Comparison of ENCODE assay signal across 8 cellular contexts in genomic region chrX:51495708-51496488, GRCh38. TPM values are rescaled to one million over a fixed set of nuclear protein-coding genes. Genes with fewer than 3 reads are reported as not detected.
A peak's percentile ranks its signal among the peaks of the same experiment; 100 is the strongest.
DNase-seq lines count a peak whose midpoint lies in the region; ATAC-seq, FAIRE-seq and TF ChIP-seq lines count a peak whose summit lies in the region.
"Not testable (repeated sequence)": the region's sequence is repeated elsewhere in the genome, so short reads cannot be mapped to it uniquely, and the experiment has no call there.

No MANE protein-coding gene starts in this region.

- not testable (repeated sequence) for H3K9me3 Mint-ChIP-seq in activated CD4-positive, alpha-beta T cell treated with anti-CD3 and anti-CD28 coated beads, Interleukin-2, amount 10 ng/mL, durations not matched to agents 24 days and 14 days; naive B cell

- peak overlapping the region; percentile 59; the same call in 1 of the 2 replicates for H3K9ac ChIP-seq in MM.1S (ENCODE audit: low read length)

- ATAC-seq in GM19455 (IDR thresholded peaks at IDR 0.05; ENCODE audit: unreplicated experiment) (peak; percentile 30), naive B cell (ENCODE audit: low read depth in 2 of 2) (peak in 1 of 2 donors; percentile 18)

- peak overlapping the region; percentile 78 for H3K27ac Mint-ChIP-seq in activated CD4-positive, alpha-beta T cell treated with anti-CD3 and anti-CD28 coated beads, Interleukin-2, amount 10 ng/mL, durations not matched to agents 24 days and 14 days
- peak overlapping the region in 1 of 6 donors; percentile 88 for H3K27ac Mint-ChIP-seq in naive B cell

- H3K4me3 Mint-ChIP-seq in activated CD4-positive, alpha-beta T cell treated with anti-CD3 and anti-CD28 coated beads, Interleukin-2, amount 10 ng/mL, durations not matched to agents 24 days and 14 days = peak overlapping the region; percentile 90
- peak overlapping the region; percentile 54 to 93 (median 87) for H3K4me3 Mint-ChIP-seq in naive B cell

- not testable (repeated sequence) for H2AFZ ChIP-seq in MM.1S (ENCODE audit: low read length)

- FAIRE-seq in bronchial epithelial cell (lab: Jason Lieb, UNC) = peak; percentile 96

- CTCF ChIA-PET in BJ (lab: Yijun Ruan, JAX) = interaction anchor here (1.2 kb wide), 1 partner anchor 10 kb away, joined by 3 read pairs; no protein-coding TSS in a partner anchor

- not testable (repeated sequence) for H3K9me3 ChIP-seq in MM.1S (replicated peaks; ENCODE audit: insufficient read depth, low read length); cardiac muscle cell (ENCODE audit: low read depth)

- H3K4me3 ChIP-seq in BJ (ENCODE audit: low read depth, low read length) = peak overlapping the region; percentile 55
- H3K4me3 ChIP-seq in MM.1S (ENCODE audit: low read length) = peak overlapping the region; percentile 62
- H3K4me3 ChIP-seq in bronchial epithelial cell (ENCODE audit: low read depth, low read length) = peak overlapping the region; percentile 50
- H3K4me3 ChIP-seq in cardiac muscle cell = peak overlapping the region; percentile 63

- not testable (repeated sequence) for H3F3A ChIP-seq in MM.1S (ENCODE audit: insufficient read depth, low read length)

- intact Hi-C loops in activated CD4-positive, alpha-beta T cell treated with anti-CD3 and anti-CD28 coated beads, Interleukin-2, amount 10 ng/mL, durations not matched to agents 24 days and 14 days (cut with micrococcal nuclease) = loop anchor here (10.0 kb wide), 1 partner anchor 109 kb away; no protein-coding TSS in a partner anchor

- peaks cover 18% of the 10 kb centered on the region for H3K27me3 Mint-ChIP-seq in activated CD4-positive, alpha-beta T cell treated with anti-CD3 and anti-CD28 coated beads, Interleukin-2, amount 10 ng/mL, durations not matched to agents 24 days and 14 days
- H3K27me3 Mint-ChIP-seq in naive B cell = peaks cover 5 to 29% (median 21%) of the 10 kb centered on the region in 3 donors

- not testable (repeated sequence) for H3K9me2 ChIP-seq in MM.1S (replicated peaks; ENCODE audit: insufficient read depth, low read length)

- DNase-seq in BJ (ENCODE audit: low read depth); bronchial epithelial cell (ENCODE audit: low read depth); naive B cell: not testable (repeated sequence)
- DNase-seq in MM.1S (peak; percentile 18), cardiac muscle cell (ENCODE audit: low read depth in 1 of 2, low spot score in 1 of 2) (peak; percentile 12 to 23)
- peak; percentile 58 for DNase-seq in activated CD4-positive, alpha-beta T cell treated with anti-CD3 and anti-CD28 coated beads, Interleukin-2, amount 10 ng/mL, durations not matched to agents 24 days and 14 days
- DNase-seq in stimulated activated CD4-positive, alpha-beta T cell treated with anti-CD3 and anti-CD28 coated beads, Interleukin-4, amount 100 ng/mL, for 24 hours = peak; percentile 4

- H4K20me1 ChIP-seq in MM.1S (ENCODE audit: insufficient read depth, low read length) = not testable (repeated sequence)

- not testable (repeated sequence) for H3K36me3 ChIP-seq in BJ (ENCODE audit: control insufficient read depth, insufficient read depth, low read length); MM.1S (replicated peaks; ENCODE audit: insufficient read depth, low read length); bronchial epithelial cell (ENCODE audit: control insufficient read depth, insufficient read depth, low read length); cardiac muscle cell

- not testable (repeated sequence) for H3K27ac ChIP-seq in MM.1S (ENCODE audit: low read length)
- peak overlapping the region; percentile 23 for H3K27ac ChIP-seq in cardiac muscle cell

- H3K4me1 ChIP-seq in MM.1S (ENCODE audit: low read length); cardiac muscle cell (ENCODE audit: low read depth): not testable (repeated sequence)

- not testable (repeated sequence) for H3K4me1 Mint-ChIP-seq in activated CD4-positive, alpha-beta T cell treated with anti-CD3 and anti-CD28 coated beads, Interleukin-2, amount 10 ng/mL, durations not matched to agents 24 days and 14 days
- peaks cover 6 to 12% (median 11%) of the 10 kb centered on the region in 3 donors for H3K4me1 Mint-ChIP-seq in naive B cell

- H3K36me3 Mint-ChIP-seq in activated CD4-positive, alpha-beta T cell treated with anti-CD3 and anti-CD28 coated beads, Interleukin-2, amount 10 ng/mL, durations not matched to agents 24 days and 14 days (ENCODE audit: low read depth); naive B cell: not testable (repeated sequence)

- H3K79me2 ChIP-seq in MM.1S (ENCODE audit: low read length) = peaks cover 21% of the 10 kb centered on the region

- not testable (repeated sequence) for H3K27me3 ChIP-seq in BJ (ENCODE audit: control insufficient read depth, insufficient read depth, low read length); MM.1S (replicated peaks; ENCODE audit: insufficient read depth, low read length); bronchial epithelial cell (ENCODE audit: control insufficient read depth, insufficient read depth, low read length); cardiac muscle cell

- POLR2A ChIA-PET in BJ (lab: Charles Lee) = not testable (repeated sequence)

- peak overlapping the region; percentile 52; the same call in 1 of the 2 replicates for H3K4me2 ChIP-seq in MM.1S (ENCODE audit: low read depth, low read length)

- not testable (repeated sequence) for TF ChIP-seq CTCF in BJ (IDR thresholded peaks at IDR 0.05; ENCODE audit: insufficient read depth, low read depth, low read length); MM.1S (IDR thresholded peaks at IDR 0.05; ENCODE audit: low read length); bronchial epithelial cell (IDR thresholded peaks at IDR 0.05; ENCODE audit: insufficient read depth, low read length, severe bottlenecking); cardiac muscle cell (IDR thresholded peaks at IDR 0.05; ENCODE audit: low read depth, low read length)

RNA-seq across cellular contexts. Expression of gene NUDT11, which starts 0.5 kb away (rescaled TPM):
- polyA plus RNA-seq in BJ (2011; rRNA removed) (5.6 and 7.7 TPM in 2 replicates), cardiac muscle cell (17.6 and 23.8 TPM in 2 replicates), naive B cell (ENCODE audit: low read depth in 6 of 6) (under 1 TPM in 4 of 6 donors, not detected in 2; 0.16 to 0.32 (median 0.23) TPM)
- polyA minus RNA-seq in BJ (2011; rRNA and poly(A)+ RNA removed) = 2.8 and 3.0 TPM in 2 replicates
- total RNA-seq in activated CD4-positive, alpha-beta T cell treated with anti-CD3 and anti-CD28 coated beads, Interleukin-2, amount 10 ng/mL, durations not matched to agents 24 days and 14 days = 3.4 and 3.6 TPM in 2 replicates
- total RNA-seq in bronchial epithelial cell (6.1 and 7.4 TPM in 2 replicates), cardiac muscle cell (10.8 and 19.4 TPM in 2 replicates)
